20 cellular contexts compared by ENCODE assay signal in genomic region chr6:48113130-48113529, GRCh38. TPM values are rescaled to one million over a fixed set of nuclear protein-coding genes. Genes with fewer than 3 reads are reported as not detected.
DNase-seq lines count a peak whose midpoint lies in the region; ATAC-seq and TF ChIP-seq lines count a peak whose summit lies in the region.
"Had no signal": no experiment of that assay in that cellular context is flagged by ENCODE, and none has a peak within 500 bp of the region (broad histone marks: within the 10 kb centered on the region; RNA-seq: fewer than 3 reads in every experiment).

No MANE protein-coding gene starts in this region.

- peak overlapping the region in 1 of 2 experiments; percentile 63 for H2BK12ac ChIP-seq in mesenchymal stem cell (ENCODE audit: low read length in 2 of 2)
- peak overlapping the region; percentile 3 for H2BK12ac ChIP-seq in trophoblast cell (ENCODE audit: low read length)

- no peaks in the 10 kb centered on the region for H3K79me1 ChIP-seq in mesenchymal stem cell (replicated peaks; ENCODE audit: low read length, poor library complexity, severe bottlenecking)
- peaks cover 3% of the 10 kb centered on the region for H3K79me1 ChIP-seq in trophoblast cell (ENCODE audit: low read length)

- ATAC-seq in HG03521 (IDR thresholded peaks at IDR 0.05; ENCODE audit: unreplicated experiment) (no peak), HG02642 (IDR thresholded peaks at IDR 0.05; ENCODE audit: poor library complexity, unreplicated experiment) (no peak)

- H4K8ac ChIP-seq in mesenchymal stem cell (ENCODE audit: low read length) (no peak overlapping the region), trophoblast cell (ENCODE audit: low read depth, low read length) (no peak overlapping the region)

- H4K91ac ChIP-seq in mesenchymal stem cell (ENCODE audit: low read length) = no peak overlapping the region
- peak overlapping the region; percentile 15 for H4K91ac ChIP-seq in trophoblast cell (ENCODE audit: low read depth, low read length)

- H3K4me2 ChIP-seq in mesenchymal stem cell (ENCODE audit: low read length, poor library complexity, severe bottlenecking) = no peak overlapping the region
- no peak overlapping the region for H3K4me2 ChIP-seq in trophoblast cell (ENCODE audit: low read length)

- H3K9me3 ChIP-seq in mesenchymal stem cell (ENCODE audit: control insufficient read depth, low read length) (no peaks in the 10 kb centered on the region), trophoblast cell (ENCODE audit: insufficient read depth, low read depth, low read length) (no peaks in the 10 kb centered on the region)
- H3K9me3 ChIP-seq: Caco-2 had no signal

- DNase-seq in HFFc6 = no peak
- peak; percentile 31 for DNase-seq in NCI-H82 treated with DMSO at 0.1 percent for 48 hours (lab: John Stamatoyannopoulos, UW; ENCODE audit: unreplicated experiment)
- DNase-seq in mesenchymal stem cell = no peak
- no peak for DNase-seq in trophoblast cell
- no peak for DNase-seq in activated gamma-delta T cell (lab: John Stamatoyannopoulos, UW)
- DNase-seq in NCI-H446 treated with DMSO at 0.1 percent for 48 hours (lab: John Stamatoyannopoulos, UW) = no peak
- DNase-seq: ACHN, AML-193, Caco-2, DMS153, NCI-H1436, NCI-H2081 treated with DMSO at 0.1 percent for 48 hours, NCI-H524, SIG-M5, SW 1271 had no signal

- H2BK120ac ChIP-seq in mesenchymal stem cell (ENCODE audit: low read depth, low read length) (no peak overlapping the region), trophoblast cell (ENCODE audit: insufficient read depth, low read length, poor library complexity) (no peak overlapping the region)

- H3K4me1 ChIP-seq in mesenchymal stem cell (ENCODE audit: control insufficient read depth, insufficient read depth, low read depth, low read length) (no peaks in the 10 kb centered on the region), trophoblast cell (ENCODE audit: control insufficient read depth in 1 of 2, insufficient read depth in 2 of 2, low read length in 2 of 2) (peaks cover 0 to 2% of the 10 kb centered on the region in 2 experiments)
- H3K4me1 ChIP-seq: Caco-2 had no signal

- H3K36me3 ChIP-seq in mesenchymal stem cell (ENCODE audit: control insufficient read depth in 1 of 2, insufficient read depth in 2 of 2, low read depth in 1 of 2, low read length in 2 of 2) (no peaks in the 10 kb centered on the region), trophoblast cell (ENCODE audit: control insufficient read depth in 1 of 2, insufficient read depth in 2 of 2, low read length in 2 of 2) (no peaks in the 10 kb centered on the region)

- no peak overlapping the region for H4K12ac ChIP-seq in trophoblast cell (ENCODE audit: low read depth, low read length)

- H2AFZ ChIP-seq in mesenchymal stem cell (ENCODE audit: low read depth, low read length) = peak overlapping the region; percentile 23
- H2AFZ ChIP-seq in trophoblast cell (ENCODE audit: insufficient read depth, low read length, poor library complexity) = no peak overlapping the region

- no peaks in the 10 kb centered on the region for H3K27me3 ChIP-seq in mesenchymal stem cell (ENCODE audit: control insufficient read depth in 1 of 2, insufficient read depth in 1 of 2, low read length in 2 of 2)
- H3K27me3 ChIP-seq in trophoblast cell (ENCODE audit: insufficient read depth, low read length) = no peaks in the 10 kb centered on the region

- peak overlapping the region; percentile 64; the same call in 1 of the 2 replicates for H3K27ac Mint-ChIP-seq in HFFc6
- H3K27ac Mint-ChIP-seq: CD14-positive monocyte had no signal

- H2BK5ac ChIP-seq in mesenchymal stem cell (ENCODE audit: low read depth, low read length, poor library complexity, severe bottlenecking) = no peak overlapping the region
- H2BK5ac ChIP-seq in trophoblast cell (ENCODE audit: low read depth, low read length, poor library complexity) = no peak overlapping the region

- H3K23ac ChIP-seq in mesenchymal stem cell (ENCODE audit: low read length in 2 of 2) (no peak overlapping the region), trophoblast cell (ENCODE audit: low read length) (no peak overlapping the region)

- peaks cover 3% of the 10 kb centered on the region; the same call in 1 of the 2 replicates for H3K27me3 Mint-ChIP-seq in HFFc6 (ENCODE audit: insufficient read depth)

- WGBS in mesenchymal stem cell = 81% methylated on average over 2 of the region's 2 CpGs
- WGBS in trophoblast cell (ENCODE audit: extremely low coverage, insufficient coverage, insufficient read length) = no CpG with 5 or more reads among the region's 2 CpGs

- peaks cover 2% of the 10 kb centered on the region for H3K79me2 ChIP-seq in trophoblast cell (ENCODE audit: control insufficient read depth, insufficient read depth, low read length, poor library complexity)

- H3K14ac ChIP-seq in mesenchymal stem cell (ENCODE audit: low read length in 2 of 2) (no peak overlapping the region), trophoblast cell (ENCODE audit: low read length) (no peak overlapping the region)

- H3K36me3 Mint-ChIP-seq in HFFc6 (ENCODE audit: low read depth) = no peaks in the 10 kb centered on the region
- H3K36me3 Mint-ChIP-seq: CD14-positive monocyte had no signal

- no peaks in the 10 kb centered on the region for H3K9me3 Mint-ChIP-seq in HFFc6

- H3K4ac ChIP-seq in mesenchymal stem cell (ENCODE audit: low read depth in 1 of 2, low read length in 2 of 2) (peak overlapping the region in 1 of 2 experiments; percentile 51), trophoblast cell (ENCODE audit: low read depth, low read length) (no peak overlapping the region)

- H2BK15ac ChIP-seq in mesenchymal stem cell (ENCODE audit: low read depth, poor library complexity, severe bottlenecking) = no peak overlapping the region

- H3K9ac ChIP-seq in mesenchymal stem cell (ENCODE audit: low read length) = no peak overlapping the region
- H3K9ac ChIP-seq in trophoblast cell (ENCODE audit: low read length) = no peak overlapping the region

- H3K4me3 Mint-ChIP-seq in HFFc6 = peak overlapping the region; percentile 29; the same call in 1 of the 2 replicates
- H3K4me3 Mint-ChIP-seq: CD14-positive monocyte had no signal

- H3K27ac ChIP-seq in mesenchymal stem cell (ENCODE audit: low read length, poor library complexity, severe bottlenecking) = no peak overlapping the region
- H3K27ac ChIP-seq in trophoblast cell (ENCODE audit: low read depth, low read length) = no peak overlapping the region

- TF ChIP-seq CTCF in HFFc6 (IDR thresholded peaks at IDR 0.05) = no peak

- peaks cover 34% of the 10 kb centered on the region for H3K4me1 Mint-ChIP-seq in HFFc6 (ENCODE audit: low read depth)
- H3K4me1 Mint-ChIP-seq: CD14-positive monocyte had no signal

- no peak overlapping the region for H3K4me3 ChIP-seq in mesenchymal stem cell (ENCODE audit: insufficient read depth in 1 of 2, low read depth in 1 of 2, low read length in 2 of 2)
- H3K4me3 ChIP-seq in trophoblast cell (ENCODE audit: low read depth, low read length) = no peak overlapping the region

- H3K18ac ChIP-seq in mesenchymal stem cell (ENCODE audit: low read depth in 1 of 2, low read length in 2 of 2) (peak overlapping the region in 1 of 2 experiments; percentile 34), trophoblast cell (ENCODE audit: low read length) (no peak overlapping the region)

- H2AK5ac ChIP-seq in mesenchymal stem cell (ENCODE audit: low read length, severe bottlenecking) = no peak overlapping the region
- H2AK5ac ChIP-seq in trophoblast cell (ENCODE audit: low read length) = no peak overlapping the region

RNA-seq across cellular contexts. Expression of gene PTCHD4, which starts 2.1 kb away (rescaled TPM):
- total RNA-seq in HFFc6 (2021; fragmentation: NEBNext Ultra II Directional; extraction: Animal tissue kit (Norgen Biotek cat#: 25700)) = 1 to 10 TPM; 1.2 to 9.7 (median 8.5) TPM
- 7.8 TPM for polyA plus RNA-seq in mesenchymal stem cell (2013, experiment 1 of 2)
- 8.5 TPM for polyA plus RNA-seq in mesenchymal stem cell (2013, experiment 2 of 2)
- 7.5 and 8.1 TPM in 2 replicates for polyA plus RNA-seq in trophoblast cell (2013)
- total RNA-seq: Caco-2, OCI-LY7, RPMI7951 had no signal
- polyA plus RNA-seq: CD14-positive monocyte had no signal
